ENCODE assay signal across 26 cellular contexts in the genomic region with DNA sequence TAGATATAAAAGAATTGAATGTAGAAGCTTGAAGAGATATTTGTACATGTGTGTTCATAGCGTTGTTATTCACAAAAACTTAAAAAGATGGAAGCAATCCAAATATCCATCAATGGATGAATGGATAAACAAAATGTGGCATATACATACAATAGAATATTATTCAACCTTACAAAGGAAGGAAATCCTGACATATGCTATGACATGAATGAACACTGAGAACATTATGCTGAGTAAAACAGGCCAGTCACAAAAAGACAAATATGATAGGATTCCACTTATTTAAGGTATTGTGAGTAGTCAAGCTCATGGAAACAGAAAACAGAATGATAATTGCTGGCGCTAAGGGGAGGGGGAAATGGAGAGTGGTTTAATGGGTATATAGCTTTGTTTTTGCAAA.
"Had no signal": no experiment of that assay in that cellular context is flagged by ENCODE, and none has a peak within 500 bp of the region (broad histone marks: within the 10 kb centered on the region; RNA-seq: fewer than 3 reads in every experiment).

No MANE protein-coding gene starts in this region.

- DNase-seq: hypothalamus; immature natural killer cell; kidney; left colon; left lung; lower lobe of right lung; mesendoderm; midbrain; mucosa of descending colon; naive thymus-derived CD4-positive, alpha-beta T cell; ovary; retina; right cardiac atrium; stimulated activated CD4-positive, alpha-beta T cell treated with anti-CD3 and anti-CD28 coated beads, Interleukin-12 subunit alpha, Interleukin-12 subunit beta, amount 100 ng/mL, for 4 hours; stimulated activated CD4-positive, alpha-beta T cell treated with anti-CD3 and anti-CD28 coated beads, Interleukin-15, amount 100 ng/mL, for 24 hours; stimulated activated CD4-positive, alpha-beta T cell treated with anti-CD3 and anti-CD28 coated beads, Interleukin-2, amount 100 ng/mL, for 24 hours; stimulated activated CD4-positive, alpha-beta T cell treated with anti-CD3 and anti-CD28 coated beads, Interleukin-4, amount 100 ng/mL, for 1 hour; stimulated activated naive B cell treated with anti-CD40 and anti-IgM and Interleukin-4, amounts not matched to agents 10 μg/mL and 1 μg/mL and 100 μg/mL, for 72 hours; stimulated activated naive CD8-positive, alpha-beta T cell treated with anti-CD3 and anti-CD28 coated beads, Interleukin-15, Interleukin-2, amounts not matched to agents 100 U/mL and 50 U/mL, for 24 hours; stomach; testis; thyroid gland; transverse colon; upper lobe of left lung had no signal

- H3K4me3 ChIP-seq: left lung, lower lobe of right lung, mucosa of descending colon, ovary, skin epidermis, stomach, testis, thyroid gland, transverse colon, upper lobe of left lung, vagina had no signal

- H3K36me3 ChIP-seq: left lung, lower lobe of right lung, ovary, stomach, thyroid gland, transverse colon, upper lobe of left lung, vagina had no signal

- H3K27me3 ChIP-seq: left lung, ovary, stomach, testis, thyroid gland, transverse colon, upper lobe of left lung, vagina had no signal

- H3K9me3 ChIP-seq: ovary, testis, thyroid gland, vagina had no signal
